36 cellular contexts compared by ENCODE assay signal in genomic region chr11:134338654-134339053, GRCh38.
"Had no signal": no experiment of that assay in that cellular context is flagged by ENCODE, and none has a peak within 500 bp of the region (broad histone marks: within the 10 kb centered on the region; RNA-seq: fewer than 3 reads in every experiment).

No MANE protein-coding gene starts in this region.

- H3K4me3 Mint-ChIP-seq: activated B cell treated with CpG ODN at 0.5 μM for 24 hours; activated CD4-positive, alpha-beta memory T cell treated with anti-CD3 and anti-CD28 coated beads for 36 hours; activated CD4-positive, alpha-beta T cell treated with anti-CD3 and anti-CD28 coated beads, Interleukin-2, amount 10 ng/mL, durations not matched to agents 7 days and 5 days; activated CD8-positive, alpha-beta T cell treated with anti-CD3 and anti-CD28 coated beads for 36 hours; activated naive CD4-positive, alpha-beta T cell treated with anti-CD3 and anti-CD28 coated beads for 36 hours; activated naive CD8-positive, alpha-beta T cell treated with anti-CD3 and anti-CD28 coated beads for 36 hours; activated T-cell treated with anti-CD3 and anti-CD28 coated beads, Interleukin-2, amount 50 U/mL, for 4 hours; activated T-cell treated with anti-CD3 and anti-CD28 coated beads, Interleukin-2, amount 50 U/mL, for 72 hours; activated T-helper 1 cell treated with anti-CD3 and anti-CD28 coated beads, Interleukin-12 subunit alpha, Interleukin-12 subunit beta, Interleukin-2, Interleukin-4 antibody, amounts not matched to agents 30 ng/mL and 10 ng/mL and 1 ng/mL, durations not matched to agents 14 hours and 24 hours and 36 hours; activated T-helper 17 cell treated with anti-CD3 and anti-CD28 coated beads, Interleukin-2, amount 50 U/mL, for 72 hours; T-helper 1 cell treated with Interleukin-12 subunit alpha and Interleukin-12 subunit beta and Interleukin-4 antibody, amounts not matched to agents 30 μg/mL and 1 μg/mL, for 36 hours; T-helper 2 cell treated with Interferon-gamma antibody and Interleukin-4, amounts not matched to agents 5 μg/mL and 100 μg/mL, for 36 hours had no signal

- H3K27me3 ChIP-seq: adrenal gland, body of pancreas, brain microvascular endothelial cell, breast epithelium had no signal

- H3K4me1 Mint-ChIP-seq: activated B cell treated with CpG ODN at 0.5 μM for 24 hours; activated CD4-positive, alpha-beta T cell treated with anti-CD3 and anti-CD28 coated beads, Interleukin-2, amount 10 ng/mL, durations not matched to agents 7 days and 5 days; activated naive CD8-positive, alpha-beta T cell treated with anti-CD3 and anti-CD28 coated beads for 36 hours; activated T-helper 17 cell treated with anti-CD3 and anti-CD28 coated beads, Interleukin-2, amount 50 U/mL, for 72 hours had no signal

- H3K36me3 ChIP-seq: adrenal gland, brain microvascular endothelial cell, breast epithelium had no signal

- H3K4me1 ChIP-seq: adrenal gland, body of pancreas, breast epithelium had no signal

- H3K36me3 Mint-ChIP-seq: activated CD4-positive, alpha-beta memory T cell treated with anti-CD3 and anti-CD28 coated beads for 36 hours; activated naive CD4-positive, alpha-beta T cell treated with anti-CD3 and anti-CD28 coated beads, Interleukin-2, amount 50 U/mL, for 72 hours; activated naive CD8-positive, alpha-beta T cell treated with anti-CD3 and anti-CD28 coated beads for 36 hours had no signal

- DNase-seq: activated B cell treated with CpG ODN at 0.5 μM for 24 hours; activated CD4-positive, alpha-beta memory T cell treated with anti-CD3 and anti-CD28 coated beads for 36 hours; activated CD4-positive, alpha-beta T cell treated with anti-CD3 and anti-CD28 coated beads for 4 hours; activated CD4-positive, alpha-beta T cell treated with anti-CD3 and anti-CD28 coated beads, Interleukin-2, amount 10 ng/mL, durations not matched to agents 7 days and 5 days; activated CD4-positive, alpha-beta T cell treated with anti-CD3 and anti-CD28 coated beads, Interleukin-2, amount 50 U/mL, for 4 hours; activated CD4-positive, CD25-positive, alpha-beta regulatory T cell treated with anti-CD3 and anti-CD28 coated beads, Interleukin-2, amount 50 U/mL, for 72 hours; activated CD8-positive, alpha-beta memory T cell treated with anti-CD3 and anti-CD28 coated beads, Interleukin-2, amount 50 U/mL, for 4 hours; activated CD8-positive, alpha-beta T cell treated with anti-CD3 and anti-CD28 coated beads for 36 hours; activated effector memory CD4-positive, alpha-beta T cell treated with anti-CD3 and anti-CD28 coated beads, Interleukin-2, amount 50 U/mL, for 16 hours; activated gamma-delta T cell treated with Interleukin-2 at 50 U/mL for 16 hours; activated naive CD4-positive, alpha-beta T cell; activated naive CD4-positive, alpha-beta T cell treated with anti-CD3 and anti-CD28 coated beads for 36 hours; activated naive CD4-positive, alpha-beta T cell treated with anti-CD3 and anti-CD28 coated beads, Interleukin-2, amount 50 U/mL, for 16 hours; activated naive CD8-positive, alpha-beta T cell treated with anti-CD3 and anti-CD28 coated beads for 36 hours; activated T-cell treated with anti-CD3 and anti-CD28 coated beads for 4 hours; activated T-cell treated with anti-CD3 and anti-CD28 coated beads, Interleukin-2, amount 50 U/mL, for 1 hour; activated T-cell treated with anti-CD3 and anti-CD28 coated beads, Interleukin-2, amount 50 U/mL, for 4 hours; activated T-cell treated with anti-CD3 and anti-CD28 coated beads, Interleukin-2, amount 50 U/mL, for 72 hours; adrenal gland; amniotic stem cell; aorta; body of pancreas; brain microvascular endothelial cell; central memory CD4-positive, alpha-beta T cell; T-helper 1 cell; T-helper 2 cell; T-helper 9 cell had no signal

- H3K27ac Mint-ChIP-seq: activated B cell treated with CpG ODN at 0.5 μM for 24 hours; activated CD4-positive, alpha-beta memory T cell treated with anti-CD3 and anti-CD28 coated beads for 36 hours; activated CD4-positive, alpha-beta T cell treated with anti-CD3 and anti-CD28 coated beads, Interleukin-2, amount 10 ng/mL, durations not matched to agents 7 days and 5 days; activated CD8-positive, alpha-beta T cell treated with anti-CD3 and anti-CD28 coated beads for 36 hours; activated naive CD4-positive, alpha-beta T cell treated with anti-CD3 and anti-CD28 coated beads for 36 hours; activated naive CD4-positive, alpha-beta T cell treated with anti-CD3 and anti-CD28 coated beads, Interleukin-2, amount 50 U/mL, for 72 hours; activated naive CD8-positive, alpha-beta T cell treated with anti-CD3 and anti-CD28 coated beads for 36 hours; activated T-cell treated with anti-CD3 and anti-CD28 coated beads, Interleukin-2, amount 50 U/mL, for 72 hours; activated T-helper 1 cell treated with anti-CD3 and anti-CD28 coated beads, Interleukin-12 subunit alpha, Interleukin-12 subunit beta, Interleukin-2, Interleukin-4 antibody, amounts not matched to agents 30 ng/mL and 10 ng/mL and 1 ng/mL, durations not matched to agents 14 hours and 24 hours and 36 hours; activated T-helper 17 cell treated with anti-CD3 and anti-CD28 coated beads, Interleukin-2, amount 50 U/mL, for 72 hours; T-helper 1 cell treated with Interleukin-12 subunit alpha and Interleukin-12 subunit beta and Interleukin-4 antibody, amounts not matched to agents 30 μg/mL and 1 μg/mL, for 36 hours; T-helper 2 cell treated with Interferon-gamma antibody and Interleukin-4, amounts not matched to agents 5 μg/mL and 100 μg/mL, for 36 hours had no signal

- FAIRE-seq: astrocyte, TTC549 had no signal

- H3K9me3 ChIP-seq: adrenal gland, body of pancreas, breast epithelium had no signal

- H3K4me3 ChIP-seq: adrenal gland, body of pancreas, breast epithelium had no signal

- H3K27ac ChIP-seq: adrenal gland, body of pancreas, brain microvascular endothelial cell, breast epithelium, VCaP had no signal

- H3K27me3 Mint-ChIP-seq: activated CD4-positive, alpha-beta memory T cell treated with anti-CD3 and anti-CD28 coated beads for 36 hours; activated T-helper 17 cell treated with anti-CD3 and anti-CD28 coated beads, Interleukin-2, amount 50 U/mL, for 72 hours had no signal

- H3K9me3 Mint-ChIP-seq: activated B cell treated with CpG ODN at 0.5 μM for 24 hours; activated CD4-positive, alpha-beta memory T cell treated with anti-CD3 and anti-CD28 coated beads for 36 hours; activated CD4-positive, alpha-beta T cell treated with anti-CD3 and anti-CD28 coated beads, Interleukin-2, amount 10 ng/mL, durations not matched to agents 7 days and 5 days; activated CD8-positive, alpha-beta T cell treated with anti-CD3 and anti-CD28 coated beads for 36 hours; activated naive CD4-positive, alpha-beta T cell treated with anti-CD3 and anti-CD28 coated beads for 36 hours; activated naive CD4-positive, alpha-beta T cell treated with anti-CD3 and anti-CD28 coated beads, Interleukin-2, amount 50 U/mL, for 72 hours; activated naive CD8-positive, alpha-beta T cell treated with anti-CD3 and anti-CD28 coated beads for 36 hours; activated T-cell treated with anti-CD3 and anti-CD28 coated beads, Interleukin-2, amount 50 U/mL, for 4 hours; activated T-cell treated with anti-CD3 and anti-CD28 coated beads, Interleukin-2, amount 50 U/mL, for 72 hours; activated T-helper 1 cell treated with anti-CD3 and anti-CD28 coated beads, Interleukin-12 subunit alpha, Interleukin-12 subunit beta, Interleukin-2, Interleukin-4 antibody, amounts not matched to agents 30 ng/mL and 10 ng/mL and 1 ng/mL, durations not matched to agents 14 hours and 24 hours and 36 hours; activated T-helper 17 cell treated with anti-CD3 and anti-CD28 coated beads, Interleukin-2, amount 50 U/mL, for 72 hours; T-helper 1 cell treated with Interleukin-12 subunit alpha and Interleukin-12 subunit beta and Interleukin-4 antibody, amounts not matched to agents 30 μg/mL and 1 μg/mL, for 36 hours; T-helper 2 cell treated with Interferon-gamma antibody and Interleukin-4, amounts not matched to agents 5 μg/mL and 100 μg/mL, for 36 hours had no signal
